Comparison of ENCODE assay signal across 11 cellular contexts in genomic region chr17:10171581-10171981, GRCh38.
DNase-seq lines count a peak whose midpoint lies in the region; ATAC-seq, FAIRE-seq and TF ChIP-seq lines count a peak whose summit lies in the region.
"Had no signal": no experiment of that assay in that cellular context is flagged by ENCODE, and none has a peak within 500 bp of the region (broad histone marks: within the 10 kb centered on the region; RNA-seq: fewer than 3 reads in every experiment).

No MANE protein-coding gene starts in this region.

- H3K9me3 Mint-ChIP-seq in central memory CD8-positive, alpha-beta T cell: no peaks in the 10 kb centered on the region
- H3K9me3 Mint-ChIP-seq in nephron: peaks cover 4% of the 10 kb centered on the region

- no peak for TF ChIP-seq POLR2A in H54 (IDR thresholded peaks at IDR 0.05; ENCODE audit: low read depth, low read length)

- H3K27me3 Mint-ChIP-seq in central memory CD8-positive, alpha-beta T cell: no peaks in the 10 kb centered on the region
- H3K27me3 Mint-ChIP-seq in nephron (ENCODE audit: low read depth): peaks cover 28% of the 10 kb centered on the region

- ATAC-seq in HG02610 (IDR thresholded peaks at IDR 0.05; ENCODE audit: unreplicated experiment) (peak; percentile 32), HG02588 (IDR thresholded peaks at IDR 0.05; ENCODE audit: unreplicated experiment) (no peak)
- ATAC-seq in central memory CD8-positive, alpha-beta T cell (replicated peaks; ENCODE audit: extremely low read depth, poor library complexity, severe bottlenecking): peak; percentile 77
- ATAC-seq: PC-3 had no signal

- H3K36me3 Mint-ChIP-seq in central memory CD8-positive, alpha-beta T cell (ENCODE audit: insufficient read depth): peaks cover 6% of the 10 kb centered on the region
- H3K36me3 Mint-ChIP-seq in nephron (ENCODE audit: low read depth): peaks cover 4% of the 10 kb centered on the region

- no peak for TF ChIP-seq CTCF in nephron (IDR thresholded peaks at IDR 0.05; ENCODE audit: unreplicated experiment in 3 of 3)

- peak overlapping the region; percentile 72 for H3K27ac Mint-ChIP-seq in central memory CD8-positive, alpha-beta T cell (ENCODE audit: low read depth)
- H3K27ac Mint-ChIP-seq in nephron: peak overlapping the region in 2 of 3 experiments; percentile 61 to 68

- FAIRE-seq in H54 (lab: Jason Lieb, UNC): no peak

- DNase-seq in EH (ENCODE audit: low read depth) (peak; percentile 10), H54 (ENCODE audit: insufficient read length, low spot score) (no peak), midbrain (lab: John Stamatoyannopoulos, UW) (no peak), NCI-H2196 treated with DMSO at 0.1 percent for 48 hours (lab: John Stamatoyannopoulos, UW; ENCODE audit: unreplicated experiment) (no peak)
- DNase-seq in central memory CD8-positive, alpha-beta T cell (ENCODE audit: low spot score in 2 of 2): no peak
- DNase-seq: central memory CD4-positive, alpha-beta T cell; lower lobe of right lung; PC-3 had no signal

- peaks cover 24% of the 10 kb centered on the region for H3K4me1 Mint-ChIP-seq in central memory CD8-positive, alpha-beta T cell
- H3K4me1 Mint-ChIP-seq in nephron: peaks cover 31% of the 10 kb centered on the region

- H3K4me3 Mint-ChIP-seq in central memory CD8-positive, alpha-beta T cell: peak overlapping the region; percentile 26
- no peak overlapping the region for H3K4me3 Mint-ChIP-seq in nephron
